17 cellular contexts compared by ENCODE assay signal in the genomic region with DNA sequence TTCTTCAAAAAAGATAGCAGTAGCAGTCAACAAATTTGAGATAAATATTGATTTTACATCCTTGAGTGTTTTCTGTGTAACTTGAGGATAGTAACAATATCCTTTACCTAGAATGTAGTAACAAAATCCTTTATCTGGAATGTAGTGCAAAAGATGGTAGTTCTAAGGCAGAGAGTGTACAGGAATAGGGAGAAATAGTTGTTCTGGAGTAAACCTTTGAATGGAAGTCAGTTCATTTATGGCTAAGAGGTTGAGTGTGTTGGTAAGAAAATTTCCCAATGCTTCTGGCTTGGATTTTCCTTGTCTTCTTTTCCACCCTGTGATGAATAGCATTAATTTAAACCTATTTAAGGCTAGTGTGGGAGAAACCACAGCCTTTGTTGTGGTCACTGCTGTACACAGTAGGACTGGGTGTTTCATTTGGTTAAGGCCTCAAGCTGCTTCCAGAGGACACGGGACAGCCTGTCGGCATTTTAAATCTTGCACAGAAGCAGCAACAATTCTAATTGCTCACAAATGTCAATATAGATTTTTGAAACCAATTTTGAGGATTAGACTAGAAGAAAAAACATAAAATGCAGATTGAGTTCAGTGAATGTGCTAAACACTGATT. TPM values are rescaled to one million over a fixed set of nuclear protein-coding genes. Genes with fewer than 3 reads are reported as not detected.
DNase-seq lines count a peak whose midpoint lies in the region; ATAC-seq, FAIRE-seq and TF ChIP-seq lines count a peak whose summit lies in the region.
"Had no signal": no experiment of that assay in that cellular context is flagged by ENCODE, and none has a peak within 500 bp of the region (broad histone marks: within the 10 kb centered on the region; RNA-seq: fewer than 3 reads in every experiment).

No MANE protein-coding gene starts in this region.

- H3K36me3 Mint-ChIP-seq in astrocyte (ENCODE audit: low read depth, unreplicated experiment) (peaks cover 2% of the 10 kb centered on the region), glutamatergic neuron (ENCODE audit: unreplicated experiment) (no peaks in the 10 kb centered on the region)
- H3K36me3 Mint-ChIP-seq: naive B cell had no signal

- CTCF ChIA-PET in HEK293 (lab: Yijun Ruan, JAX), result interaction anchor here (0.7 to 1.5 kb wide), 3 partner anchors 41 to 760 kb away, joined by 3 to 5 read pairs (median 5); no protein-coding TSS in a partner anchor

- DNase-seq in astrocyte (ENCODE audit: low read depth) (peak; percentile 78), left ventricle myocardium superior (no peak), glutamatergic neuron (no peak), KBM-7 (no peak)
- DNase-seq in activated effector memory CD4-positive, alpha-beta T cell treated with Interleukin-2 at 50 U/mL for 16 hours, result no peak
- no peak for DNase-seq in activated CD4-positive, alpha-beta T cell treated with anti-CD3 and anti-CD28 coated beads for 48 hours
- DNase-seq: activated CD4-positive, CD25-positive, alpha-beta regulatory T cell treated with anti-CD3 and anti-CD28 coated beads, Interleukin-2, amount 50 U/mL, for 72 hours; activated CD8-positive, alpha-beta memory T cell treated with anti-CD3 and anti-CD28 coated beads, Interleukin-2, amount 50 U/mL, for 4 hours; activated naive CD4-positive, alpha-beta T cell treated with Interleukin-2 at 50 U/mL for 16 hours; left cardiac atrium; naive B cell; NCI-H82; retina had no signal

- peak; percentile 44 for ATAC-seq in left ventricle myocardium superior

- H3K4me3 ChIP-seq in HEK293 (ENCODE audit: low read depth, low read length), result no peak overlapping the region
- H3K4me3 ChIP-seq in astrocyte (ENCODE audit: insufficient read depth, low read depth, low read length), result no peak overlapping the region
- peak overlapping the region in 1 of 5 donors; percentile 31 for H3K4me3 ChIP-seq in subcutaneous abdominal adipose tissue (ENCODE audit: low read depth in 1 of 5, low read length in 5 of 5)

- H3K9me3 ChIP-seq in HEK293 (ENCODE audit: control insufficient read depth, insufficient read depth, low read depth, low read length), result no peaks in the 10 kb centered on the region
- no peaks in the 10 kb centered on the region for H3K9me3 ChIP-seq in astrocyte (ENCODE audit: insufficient read depth, low read depth, low read length)
- H3K9me3 ChIP-seq in subcutaneous abdominal adipose tissue (ENCODE audit: control insufficient read depth in 5 of 5, low read length in 5 of 5), result no peaks in the 10 kb centered on the region

- no peak overlapping the region for H3K4me2 ChIP-seq in astrocyte (ENCODE audit: low read length)

- no peak overlapping the region for H3K4me3 Mint-ChIP-seq in astrocyte (ENCODE audit: unreplicated experiment)
- H3K4me3 Mint-ChIP-seq in glutamatergic neuron (ENCODE audit: unreplicated experiment), result no peak overlapping the region
- H3K4me3 Mint-ChIP-seq: B cell had no signal

- no peak overlapping the region for H3K27ac Mint-ChIP-seq in astrocyte (ENCODE audit: unreplicated experiment)
- no peak overlapping the region for H3K27ac Mint-ChIP-seq in glutamatergic neuron (ENCODE audit: unreplicated experiment)
- H3K27ac Mint-ChIP-seq: B cell, naive B cell had no signal

- no peak overlapping the region for H3K27ac ChIP-seq in HEK293 (ENCODE audit: extremely low read depth, low read depth, low read length)
- no peak overlapping the region for H3K27ac ChIP-seq in astrocyte (ENCODE audit: low read depth, low read length)
- peak overlapping the region; percentile 11 for H3K27ac ChIP-seq in subcutaneous abdominal adipose tissue (ENCODE audit: low read depth, low read length)

- intact Hi-C loops in left ventricle myocardium superior (cut with micrococcal nuclease), result loop anchor here (10.0 kb wide), 1 partner anchor 81 kb away; no protein-coding TSS in a partner anchor

- in situ Hi-C loops in KBM-7 (cut with MboI; ENCODE audit: low pct_unique_long_range_greater_than_20kb, low sequenced_read_pairs), result no loop called here

- H3K4me1 Mint-ChIP-seq in astrocyte (ENCODE audit: low read depth, unreplicated experiment) (peaks cover 14% of the 10 kb centered on the region), glutamatergic neuron (ENCODE audit: low read depth, unreplicated experiment) (peaks cover 35% of the 10 kb centered on the region)
- H3K4me1 Mint-ChIP-seq: B cell, naive B cell had no signal

- no peaks in the 10 kb centered on the region for H4K20me1 ChIP-seq in astrocyte (ENCODE audit: insufficient read depth, low read length)

- H3K27me3 Mint-ChIP-seq in astrocyte (ENCODE audit: low read depth, unreplicated experiment), result peaks cover 13% of the 10 kb centered on the region
- no peaks in the 10 kb centered on the region for H3K27me3 Mint-ChIP-seq in glutamatergic neuron (ENCODE audit: unreplicated experiment)

- H3K79me2 ChIP-seq in astrocyte (ENCODE audit: insufficient read depth, low read length), result no peaks in the 10 kb centered on the region

- H3K9me3 Mint-ChIP-seq in astrocyte (ENCODE audit: unreplicated experiment), result no peaks in the 10 kb centered on the region
- H3K9me3 Mint-ChIP-seq in glutamatergic neuron (ENCODE audit: unreplicated experiment), result peaks cover 3% of the 10 kb centered on the region
- H3K9me3 Mint-ChIP-seq: naive B cell had no signal

- no peak overlapping the region for H3K9ac ChIP-seq in astrocyte (ENCODE audit: low read length)
- H3K9ac ChIP-seq in subcutaneous abdominal adipose tissue (ENCODE audit: low read length in 5 of 5), result no peak overlapping the region

- no peak for FAIRE-seq in astrocyte (lab: Jason Lieb, UNC)
- FAIRE-seq: urothelium cell line had no signal

- H3K4me1 ChIP-seq in HEK293 (ENCODE audit: control insufficient read depth, insufficient read depth, low read length), result peaks cover 42% of the 10 kb centered on the region
- no peaks in the 10 kb centered on the region for H3K4me1 ChIP-seq in astrocyte (ENCODE audit: insufficient read depth, low read length)
- H3K4me1 ChIP-seq in subcutaneous abdominal adipose tissue (ENCODE audit: control insufficient read depth in 5 of 5, insufficient read depth in 5 of 5, low read length in 5 of 5), result peaks cover 0 to 58% (median 49%) of the 10 kb centered on the region in 5 donors

- no peaks in the 10 kb centered on the region for H3K27me3 ChIP-seq in astrocyte (ENCODE audit: insufficient read depth, low read length)
- no peaks in the 10 kb centered on the region for H3K27me3 ChIP-seq in subcutaneous abdominal adipose tissue (ENCODE audit: control insufficient read depth in 5 of 5, insufficient read depth in 4 of 5, low read length in 5 of 5)

- peaks cover 0 to 11% of the 10 kb centered on the region in 2 experiments; a peak in 2 of 3 replicates for H3K36me3 ChIP-seq in HEK293 (ENCODE audit: control insufficient read depth in 2 of 2, insufficient read depth in 1 of 2, low read length in 2 of 2)
- no peaks in the 10 kb centered on the region for H3K36me3 ChIP-seq in astrocyte (ENCODE audit: insufficient read depth, low read length)
- peaks cover 0 to 5% (median 1%) of the 10 kb centered on the region in 5 donors for H3K36me3 ChIP-seq in subcutaneous abdominal adipose tissue (ENCODE audit: control insufficient read depth in 5 of 5, insufficient read depth in 5 of 5, low read length in 5 of 5)

- TF ChIP-seq CTCF in HEK293 (tag by site-specific recombination; IDR thresholded peaks at IDR 0.05) (no peak), astrocyte (IDR thresholded peaks at IDR 0.05; ENCODE audit: insufficient read depth, low read depth, low read length) (no peak), glutamatergic neuron (IDR thresholded peaks at IDR 0.05; ENCODE audit: partially characterized antibody, unreplicated experiment) (no peak)

- H2AFZ ChIP-seq in astrocyte (ENCODE audit: low read depth, low read length), result no peak overlapping the region

- POLR2A ChIA-PET in HEK293 (lab: Yijun Ruan, JAX), result interaction anchor here (1.0 to 2.0 kb wide), 3 partner anchors 11 to 32 kb away, joined by 3 to 6 read pairs (median 4); partner anchors contain the start of gene NFIA

TF ChIP-seq in HEK293, 187 proteins besides CTCF, POLR2A, EP300 and RAD21 (continues in another document):
- TF ChIP-seq ZNF600 (tag by site-specific recombination; IDR thresholded peaks at IDR 0.05), result peak; percentile 97
- no peak for TF ChIP-seq ZNF501 (tag by site-specific recombination; IDR thresholded peaks at IDR 0.05)
- TF ChIP-seq ZNF423 (tag by site-specific recombination; IDR thresholded peaks at IDR 0.05), result no peak
- TF ChIP-seq ZBTB44 (tag by site-specific recombination; IDR thresholded peaks at IDR 0.05), result 0 out of 2 replicates have a peak, but pooled peaks have one; percentile 6
- TF ChIP-seq, protein P1, sequence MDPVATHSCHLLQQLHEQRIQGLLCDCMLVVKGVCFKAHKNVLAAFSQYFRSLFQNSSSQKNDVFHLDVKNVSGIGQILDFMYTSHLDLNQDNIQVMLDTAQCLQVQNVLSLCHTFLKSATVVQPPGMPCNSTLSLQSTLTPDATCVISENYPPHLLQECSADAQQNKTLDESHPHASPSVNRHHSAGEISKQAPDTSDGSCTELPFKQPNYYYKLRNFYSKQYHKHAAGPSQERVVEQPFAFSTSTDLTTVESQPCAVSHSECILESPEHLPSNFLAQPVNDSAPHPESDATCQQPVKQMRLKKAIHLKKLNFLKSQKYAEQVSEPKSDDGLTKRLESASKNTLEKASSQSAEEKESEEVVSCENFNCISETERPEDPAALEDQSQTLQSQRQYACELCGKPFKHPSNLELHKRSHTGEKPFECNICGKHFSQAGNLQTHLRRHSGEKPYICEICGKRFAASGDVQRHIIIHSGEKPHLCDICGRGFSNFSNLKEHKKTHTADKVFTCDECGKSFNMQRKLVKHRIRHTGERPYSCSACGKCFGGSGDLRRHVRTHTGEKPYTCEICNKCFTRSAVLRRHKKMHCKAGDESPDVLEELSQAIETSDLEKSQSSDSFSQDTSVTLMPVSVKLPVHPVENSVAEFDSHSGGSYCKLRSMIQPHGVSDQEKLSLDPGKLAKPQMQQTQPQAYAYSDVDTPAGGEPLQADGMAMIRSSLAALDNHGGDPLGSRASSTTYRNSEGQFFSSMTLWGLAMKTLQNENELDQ (tag by site-specific recombination; IDR thresholded peaks at IDR 0.05; ENCODE audit: low read depth), result no peak
- TF ChIP-seq EGR2 (tag by site-specific recombination; IDR thresholded peaks at IDR 0.05; ENCODE audit: low read depth), result peak; percentile 57
- TF ChIP-seq ZNF175 (tag by site-specific recombination; IDR thresholded peaks at IDR 0.05), result no peak

RNA-seq across cellular contexts. Expression of gene NFIA, which starts 11.3 kb away (rescaled TPM):
- total RNA-seq in astrocyte (4.6 and 7.2 TPM in 2 replicates), left ventricle myocardium superior (102 TPM), glutamatergic neuron (ENCODE audit: unreplicated experiment) (16.4 TPM)
